Comparison of ENCODE assay signal across 7 cellular contexts in genomic region chr21:14300074-14300473, GRCh38.
"Had no signal": no experiment of that assay in that cellular context is flagged by ENCODE, and none has a peak within 500 bp of the region (broad histone marks: within the 10 kb centered on the region; RNA-seq: fewer than 3 reads in every experiment).

No MANE protein-coding gene starts in this region.

- H3K4me2 ChIP-seq: KMS-11 had no signal

- H3K9ac ChIP-seq: KMS-11 had no signal

- H3K27ac ChIP-seq: HL-60, KMS-11 had no signal

- FAIRE-seq: HepG2, HTR-8/SVneo had no signal

- DNase-seq: IMR-90, KBM-7, KG1 had no signal

- ATAC-seq: HepG2 had no signal
